ENCODE assay signal across 8 cellular contexts in genomic region chr15:75367913-75368688, GRCh38. TPM values are rescaled to one million over a fixed set of nuclear protein-coding genes. Genes with fewer than 3 reads are reported as not detected.
DNase-seq lines count a peak whose midpoint lies in the region; ATAC-seq and TF ChIP-seq lines count a peak whose summit lies in the region.

Gene MAN2C1, minus strand, starts transcription at chr15:75368607. Its CDS starts 24 bp downstream, at chr15:75368583.

- peak; percentile 87 for TF ChIP-seq CTCF in DOHH2 (IDR thresholded peaks at IDR 0.05; ENCODE audit: low read depth, low read length, poor library complexity, severe bottlenecking)
- TF ChIP-seq CTCF in Peyer's patch (IDR thresholded peaks at IDR 0.05) = peak; percentile 61 to 91 (median 75)

- peaks cover 26% of the 10 kb centered on the region for H3K4me1 ChIP-seq in DOHH2 (ENCODE audit: control insufficient read depth, low read length)
- peaks cover 0 to 20% (median 6%) of the 10 kb centered on the region in 4 donors for H3K4me1 ChIP-seq in Peyer's patch
- peaks cover 12 to 18% of the 10 kb centered on the region in 2 donors for H3K4me1 ChIP-seq in muscle layer of duodenum (ENCODE audit: control insufficient read depth in 1 of 2, insufficient read depth in 2 of 2, low read length in 2 of 2)

- peaks cover 20% of the 10 kb centered on the region for H3K79me2 ChIP-seq in DOHH2 (ENCODE audit: control insufficient read depth, low read length)

- H3K27me3 ChIP-seq in DOHH2 (ENCODE audit: control insufficient read depth, low read length) (no peaks in the 10 kb centered on the region), Peyer's patch (no peaks in the 10 kb centered on the region), muscle layer of duodenum (ENCODE audit: low read depth, low read length) (no peaks in the 10 kb centered on the region)

- H3K9me3 ChIP-seq in DOHH2 (ENCODE audit: control insufficient read depth, insufficient read depth, low read length) = no peaks in the 10 kb centered on the region
- no peaks in the 10 kb centered on the region for H3K9me3 ChIP-seq in KOPT-K1 (ENCODE audit: insufficient read depth, low read length, poor library complexity, severe bottlenecking)
- no peaks in the 10 kb centered on the region for H3K9me3 ChIP-seq in Peyer's patch
- no peaks in the 10 kb centered on the region for H3K9me3 ChIP-seq in muscle layer of duodenum (ENCODE audit: control insufficient read depth in 1 of 2, low read length in 2 of 2)

- peak; percentile 93 to 96 for TF ChIP-seq POLR2A in Peyer's patch (IDR thresholded peaks at IDR 0.05)

- peak within 1 kb of the TSS; percentile 90 for H3K27ac ChIP-seq in DOHH2 (ENCODE audit: low read depth, low read length)
- H3K27ac ChIP-seq in KOPT-K1 (ENCODE audit: low read depth, low read length, poor library complexity, severe bottlenecking) = peak within 1 kb of the TSS; percentile 82
- H3K27ac ChIP-seq in Peyer's patch = peak within 1 kb of the TSS; percentile 95 to 100 (median 98)
- peak within 1 kb of the TSS; percentile 84 for H3K27ac ChIP-seq in muscle layer of duodenum (ENCODE audit: low read length)

- H3K36me3 ChIP-seq in DOHH2 (ENCODE audit: control insufficient read depth, low read length) (peaks cover 52% of the 10 kb centered on the region), KOPT-K1 (ENCODE audit: insufficient read depth, low read length) (peaks cover 76% of the 10 kb centered on the region), Peyer's patch (peaks cover 0 to 59% (median 0%) of the 10 kb centered on the region in 3 donors), muscle layer of duodenum (ENCODE audit: control insufficient read depth in 1 of 2, insufficient read depth in 2 of 2, low read length in 2 of 2) (peaks cover 48 to 60% of the 10 kb centered on the region in 2 donors)

- peak; percentile 87 for ATAC-seq in GM21786 (IDR thresholded peaks at IDR 0.05; ENCODE audit: unreplicated experiment)
- peak; percentile 96 for ATAC-seq in esophagus mucosa

- H4K20me1 ChIP-seq in DOHH2 (ENCODE audit: control insufficient read depth, insufficient read depth, low read depth, low read length) = no peaks in the 10 kb centered on the region

- H3K4me3 ChIP-seq in DOHH2 (ENCODE audit: low read length) (peak within 1 kb of the TSS; percentile 73), Peyer's patch (peak within 1 kb of the TSS; percentile 66 to 97 (median 88)), muscle layer of duodenum (ENCODE audit: low read depth in 1 of 2, low read length in 2 of 2) (peak within 1 kb of the TSS; percentile 80 to 94)

- peaks cover 22% of the 10 kb centered on the region for H3F3A ChIP-seq in DOHH2 (ENCODE audit: control insufficient read depth, insufficient read depth)

- peak within 1 kb of the TSS; percentile 68 for H3K4me2 ChIP-seq in DOHH2 (ENCODE audit: low read length)

- peak; percentile 98 to 99 (median 98) for DNase-seq in Peyer's patch
- peak; percentile 95 to 97 for DNase-seq in activated T-cell treated with anti-CD3 and anti-CD28 coated beads, Interleukin-2, amount 50 U/mL, for 48 hours
- peak; percentile 79 to 87 for DNase-seq in stimulated activated CD8-positive, alpha-beta memory T cell treated with anti-CD3 and anti-CD28 coated beads, Interleukin-7, amount 100 ng/mL, for 4 hours (ENCODE audit: low read depth in 2 of 2)

- no peaks in the 10 kb centered on the region for H3K9me2 ChIP-seq in DOHH2 (replicated peaks; ENCODE audit: control insufficient read depth, low read length)

RNA-seq across cellular contexts. Expression of gene MAN2C1, which starts in this region (rescaled TPM):
- total RNA-seq in Peyer's patch (100 to 1,000 TPM; 268 to 777 (median 649) TPM), esophagus mucosa (66.1 TPM)

Comparison
In these comparisons a context has a peak if more than half of its experiments do, and no peak if none do; other contexts are left out.
1. Peak in every context shown above with its lines: DNase-seq, ATAC-seq, H3K4me3 ChIP-seq and H3K27ac ChIP-seq.